In the genomic region with DNA sequence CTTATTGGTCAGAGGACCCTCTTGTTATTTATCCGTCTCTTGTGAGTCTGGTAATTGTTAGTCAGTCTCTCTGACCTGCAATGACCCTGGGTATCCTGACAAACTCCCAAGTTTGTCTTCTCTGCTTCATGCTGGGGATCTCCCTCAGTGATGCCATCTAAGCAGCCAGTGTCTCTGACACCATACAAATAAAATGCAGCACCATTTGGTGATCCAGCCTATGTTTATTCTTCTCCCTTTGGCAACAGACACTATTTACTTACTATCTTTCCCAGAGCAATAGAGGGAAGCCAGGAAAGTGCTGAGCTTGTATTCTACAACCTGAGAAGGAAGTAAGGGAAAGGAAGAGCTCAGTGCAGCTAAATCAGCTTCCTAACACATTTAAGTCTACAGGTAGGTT, we compare ENCODE assay signal across 11 cellular contexts. TPM values are rescaled to one million over a fixed set of nuclear protein-coding genes. Genes with fewer than 3 reads are reported as not detected.
DNase-seq lines count a peak whose midpoint lies in the region; ATAC-seq, FAIRE-seq and TF ChIP-seq lines count a peak whose summit lies in the region.
"Had no signal": no experiment of that assay in that cellular context is flagged by ENCODE, and none has a peak within 500 bp of the region (broad histone marks: within the 10 kb centered on the region; RNA-seq: fewer than 3 reads in every experiment).

No MANE protein-coding gene starts in this region.

- no peak overlapping the region for H2AFZ ChIP-seq in astrocyte (ENCODE audit: low read depth, low read length)
- H2AFZ ChIP-seq: PC-9 had no signal

- H3K4me2 ChIP-seq in astrocyte (ENCODE audit: low read length): no peak overlapping the region
- H3K4me2 ChIP-seq: PC-9 had no signal

- H3K4me3 ChIP-seq in LNCaP clone FGC (ENCODE audit: low read depth, low read length): no peak overlapping the region
- H3K4me3 ChIP-seq in astrocyte (ENCODE audit: insufficient read depth, low read depth, low read length): no peak overlapping the region
- H3K4me3 ChIP-seq in right lobe of liver: no peak overlapping the region
- no peak overlapping the region for H3K4me3 ChIP-seq in aorta (ENCODE audit: low read length in 2 of 2)
- H3K4me3 ChIP-seq: PC-9 had no signal

- TF ChIP-seq CTCF in LNCaP clone FGC (IDR thresholded peaks at IDR 0.05; ENCODE audit: control insufficient read depth, extremely low read depth, insufficient read depth) (no peak), astrocyte (IDR thresholded peaks at IDR 0.05; ENCODE audit: insufficient read depth, low read depth, low read length) (no peak), right lobe of liver (IDR thresholded peaks at IDR 0.05) (no peak)

- H3K9ac ChIP-seq in astrocyte (ENCODE audit: low read length): no peak overlapping the region

- H3K9me3 Mint-ChIP-seq in astrocyte (ENCODE audit: unreplicated experiment): no peaks in the 10 kb centered on the region
- H3K9me3 Mint-ChIP-seq: central memory CD8-positive, alpha-beta T cell had no signal

- no peaks in the 10 kb centered on the region for H3K9me3 ChIP-seq in astrocyte (ENCODE audit: insufficient read depth, low read depth, low read length)
- no peaks in the 10 kb centered on the region for H3K9me3 ChIP-seq in right lobe of liver
- H3K9me3 ChIP-seq in aorta (ENCODE audit: control insufficient read depth, low read length): no peaks in the 10 kb centered on the region
- H3K9me3 ChIP-seq: neutrophil had no signal

- H3K79me2 ChIP-seq in astrocyte (ENCODE audit: insufficient read depth, low read length): peaks cover 26% of the 10 kb centered on the region

- H3K4me1 ChIP-seq in astrocyte (ENCODE audit: insufficient read depth, low read length) (no peaks in the 10 kb centered on the region), right lobe of liver (no peaks in the 10 kb centered on the region), aorta (ENCODE audit: control insufficient read depth in 1 of 2, insufficient read depth in 2 of 2, low read length in 2 of 2) (no peaks in the 10 kb centered on the region)

- no peak for FAIRE-seq in astrocyte (lab: Jason Lieb, UNC)

- H3K27ac ChIP-seq in astrocyte (ENCODE audit: low read depth, low read length) (no peak overlapping the region), right lobe of liver (no peak overlapping the region), aorta (ENCODE audit: low read depth in 1 of 2, low read length in 2 of 2) (no peak overlapping the region)
- H3K27ac ChIP-seq: neutrophil, PC-9 had no signal

- H3K36me3 Mint-ChIP-seq in astrocyte (ENCODE audit: low read depth, unreplicated experiment): peaks cover 6% of the 10 kb centered on the region

- DNase-seq in Caki2 (ENCODE audit: low read depth) (peak; percentile 67), LNCaP clone FGC (ENCODE audit: low read depth) (peak; percentile 88), astrocyte (ENCODE audit: low read depth) (peak; percentile 25), right lobe of liver (no peak), left ventricle myocardium superior (no peak), aorta (no peak)

- ATAC-seq in right lobe of liver: peak; percentile 69 to 98 (median 79)
- ATAC-seq in HG03354 (IDR thresholded peaks at IDR 0.05; ENCODE audit: poor library complexity, severe bottlenecking, unreplicated experiment): no peak
- ATAC-seq in HG03135 (IDR thresholded peaks at IDR 0.05; ENCODE audit: unreplicated experiment): no peak
- no peak for ATAC-seq in left ventricle myocardium superior
- ATAC-seq in aorta (ENCODE audit: low FRiP score): no peak

- in situ Hi-C loops in Caki2 (cut with HindIII; ENCODE audit: low pct_unique_long_range_greater_than_20kb, low sequenced_read_pairs): no loop called here

- no peak for TF ChIP-seq POLR2A in right lobe of liver (IDR thresholded peaks at IDR 0.05)

- H3K27me3 Mint-ChIP-seq in astrocyte (ENCODE audit: low read depth, unreplicated experiment): no peaks in the 10 kb centered on the region
- H3K27me3 Mint-ChIP-seq: central memory CD8-positive, alpha-beta T cell had no signal

- peaks cover 10% of the 10 kb centered on the region for H4K20me1 ChIP-seq in astrocyte (ENCODE audit: insufficient read depth, low read length)

- no peaks in the 10 kb centered on the region for H3K27me3 ChIP-seq in astrocyte (ENCODE audit: insufficient read depth, low read length)
- H3K27me3 ChIP-seq in right lobe of liver: no peaks in the 10 kb centered on the region
- H3K27me3 ChIP-seq in aorta (ENCODE audit: control insufficient read depth in 1 of 2, insufficient read depth in 2 of 2, low read length in 1 of 2): no peaks in the 10 kb centered on the region
- H3K27me3 ChIP-seq: neutrophil had no signal

- peaks cover 11% of the 10 kb centered on the region for H3K4me1 Mint-ChIP-seq in astrocyte (ENCODE audit: low read depth, unreplicated experiment)

- no peak overlapping the region for H3K27ac Mint-ChIP-seq in astrocyte (ENCODE audit: unreplicated experiment)

- intact Hi-C loops in right lobe of liver (cut with DNase I) (no loop called here), left ventricle myocardium superior (cut with micrococcal nuclease) (no loop called here), aorta (cut with DNase I) (no loop called here)

- H3K4me3 Mint-ChIP-seq in astrocyte (ENCODE audit: unreplicated experiment): no peak overlapping the region
- H3K4me3 Mint-ChIP-seq: central memory CD8-positive, alpha-beta T cell had no signal

- WGBS in right lobe of liver (ENCODE audit: insufficient coverage, low coverage, low lambda C conversion rate, missing lambda C conversion rate): 67% methylated on average over 1 of the region's 1 CpG
- 83 to 91% methylated on average over 1 of the region's 1 CpG for WGBS in aorta, 2 donors

- no peaks in the 10 kb centered on the region for H3K36me3 ChIP-seq in astrocyte (ENCODE audit: insufficient read depth, low read length)
- no peaks in the 10 kb centered on the region for H3K36me3 ChIP-seq in right lobe of liver
- H3K36me3 ChIP-seq in aorta (ENCODE audit: control insufficient read depth in 1 of 2, insufficient read depth in 2 of 2, low read length in 1 of 2): no peaks in the 10 kb centered on the region
- H3K36me3 ChIP-seq: neutrophil had no signal

RNA-seq across cellular contexts. Expression of gene SERPINE2, which starts 15.9 kb away (rescaled TPM):
- 90.5 and 101 TPM in 2 replicates for total RNA-seq in Caki2 (2014; rRNA removed; shearing (Covaris generic); ENCODE audit: low replicate concordance)
- 375 and 389 TPM in 2 replicates for total RNA-seq in astrocyte
- total RNA-seq in right lobe of liver: 1 to 10 TPM; 1.2 to 5.1 (median 2.1) TPM
- 6.0 TPM for total RNA-seq in left ventricle myocardium superior
- 100 to 1,000 TPM; 183 to 222 TPM for total RNA-seq in aorta
- 10 to 100 TPM; 11.7 to 12.3 TPM for polyA plus RNA-seq in aorta

Comparison
In these comparisons a context has a peak if more than half of its experiments do, and no peak if none do; other contexts are left out.
1. DNase-seq: peak in Caki2 (single experiment), LNCaP clone FGC (single experiment) and astrocyte (single experiment); none in right lobe of liver (0 of 3), left ventricle myocardium superior (single experiment) and aorta (0 of 2).
2. ATAC-seq: peak in right lobe of liver (4 of 4); none in HG03354 (single experiment), HG03135 (single experiment), left ventricle myocardium superior (single experiment) and aorta (single experiment).
3. RNA of gene SERPINE2, which starts 15.9 kb away (total RNA-seq): 375 to 389 TPM in astrocyte, 183 to 222 TPM in aorta and 90.5 to 101 TPM in Caki2; 6.0 TPM in left ventricle myocardium superior (single experiment) and 1.2 to 5.1 TPM in right lobe of liver; every median in the first group is over 10 times any median in the second.